ENCODE assay signal across 23 cellular contexts in the genomic region with DNA sequence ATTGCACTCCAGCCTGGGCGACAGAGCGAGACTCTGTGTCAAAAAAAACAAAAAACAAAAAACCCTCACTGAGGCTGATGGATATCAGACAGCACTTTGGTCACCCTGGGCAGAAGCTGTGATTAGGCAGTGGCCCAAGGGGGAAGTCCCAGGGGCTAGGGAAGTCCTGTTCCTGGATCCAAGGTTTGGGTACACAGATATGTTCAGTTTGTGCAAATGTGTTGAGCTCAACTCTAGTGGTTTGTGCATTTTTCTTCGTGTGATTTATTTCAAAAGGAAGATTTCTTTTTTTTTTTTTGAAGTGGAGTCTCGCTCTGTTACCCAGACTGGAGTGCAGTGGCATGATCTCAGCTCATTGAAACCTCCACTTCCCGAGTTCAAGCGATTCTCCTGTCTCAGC. TPM values are rescaled to one million over a fixed set of nuclear protein-coding genes. Genes with fewer than 3 reads are reported as not detected.
A peak's percentile ranks its signal among the peaks of the same experiment; 100 is the strongest.
DNase-seq lines count a peak whose midpoint lies in the region; FAIRE-seq and TF ChIP-seq lines count a peak whose summit lies in the region.
"Had no signal": no experiment of that assay in that cellular context is flagged by ENCODE, and none has a peak within 500 bp of the region (broad histone marks: within the 10 kb centered on the region; RNA-seq: fewer than 3 reads in every experiment).

No MANE protein-coding gene starts in this region.

- CTCF ChIA-PET in OCI-LY7 (lab: Charles Lee; ENCODE audit: unreplicated experiment), result interaction anchor here (0.6 to 2.3 kb wide), 5 partner anchors 10 to 217 kb away, joined by 3 to 8 read pairs (median 3); partner anchors contain the start of gene MEF2B
- CTCF ChIA-PET in endothelial cell of umbilical vein (lab: Charles Lee), result interaction anchor here (0.6 to 4.6 kb wide), 3 partner anchors 11 to 240 kb away, joined by 3 to 31 read pairs (median 23); no protein-coding TSS in a partner anchor

- H3K27ac ChIP-seq in DOHH2 (ENCODE audit: low read depth, low read length) (peak overlapping the region; percentile 97), Karpas-422 (ENCODE audit: low read length) (peak overlapping the region; percentile 99), OCI-LY7 (ENCODE audit: low read depth, low read length, poor library complexity, severe bottlenecking) (peak overlapping the region; percentile 98), endothelial cell of umbilical vein (ENCODE audit: insufficient read depth, low read depth, low read length) (no peak overlapping the region)
- H3K27ac ChIP-seq: A549, BLaER1, C4-2B had no signal

- no peak for TF ChIP-seq CTCF in DOHH2 (IDR thresholded peaks at IDR 0.05; ENCODE audit: low read depth, low read length, poor library complexity, severe bottlenecking)
- no peak for TF ChIP-seq CTCF in OCI-LY7 (conservative IDR thresholded peaks at IDR 0.05; ENCODE audit: low read length)
- TF ChIP-seq CTCF in endothelial cell of umbilical vein (IDR thresholded peaks at IDR 0.05; ENCODE audit: extremely low read depth in 1 of 2, insufficient read depth in 1 of 2, low read depth in 1 of 2, low read length in 2 of 2), result no peak

- H3K9me1 ChIP-seq in endothelial cell of umbilical vein (replicated peaks; ENCODE audit: control insufficient read depth, extremely low read depth, insufficient read depth, low read length), result no peaks in the 10 kb centered on the region

- DNase-seq in Karpas-422 (no peak), OCI-LY7 (ENCODE audit: low spot score) (peak; percentile 46), endothelial cell of umbilical vein (ENCODE audit: low read depth, low spot score) (no peak), SK-N-DZ (ENCODE audit: low spot score) (no peak), Kasumi-1 (lab: John Stamatoyannopoulos, UW) (no peak), midbrain (lab: John Stamatoyannopoulos, UW) (no peak)
- no peak for DNase-seq in stimulated activated CD4-positive, alpha-beta T cell treated with anti-CD3 and anti-CD28 coated beads, Interleukin-15, amount 100 ng/mL, for 24 hours
- DNase-seq: 8988T; ACHN; AML-193; Caco-2; CD4-positive, CD25-positive, alpha-beta regulatory T cell; CD8-positive, alpha-beta T cell; DMS153; DND-41; EL; GDM1; H9 had no signal

- BruUV-seq in OCI-LY7 (replicated peaks; lab: Mats Ljungman, UMichigan) (no TSS peak), endothelial cell of umbilical vein (replicated peaks; lab: Mats Ljungman, UMichigan) (no TSS peak)

- peaks cover 98% of the 10 kb centered on the region for H3K4me1 ChIP-seq in DOHH2 (ENCODE audit: control insufficient read depth, low read length)
- H3K4me1 ChIP-seq in Karpas-422 (ENCODE audit: low read length), result peaks cover 99% of the 10 kb centered on the region
- peaks cover 96% of the 10 kb centered on the region for H3K4me1 ChIP-seq in OCI-LY7 (ENCODE audit: insufficient read depth, low read length, poor library complexity, severe bottlenecking)
- no peaks in the 10 kb centered on the region for H3K4me1 ChIP-seq in endothelial cell of umbilical vein (ENCODE audit: control insufficient read depth, extremely low read depth, insufficient read depth, low read length)
- H3K4me1 ChIP-seq: A549, Caco-2 had no signal

- no peaks in the 10 kb centered on the region for H3K27me3 ChIP-seq in DOHH2 (ENCODE audit: control insufficient read depth, low read length)
- no peaks in the 10 kb centered on the region for H3K27me3 ChIP-seq in Karpas-422 (ENCODE audit: low read length)
- no peaks in the 10 kb centered on the region for H3K27me3 ChIP-seq in endothelial cell of umbilical vein (ENCODE audit: control insufficient read depth in 2 of 2, insufficient read depth in 2 of 2, low read length in 2 of 2)
- H3K27me3 ChIP-seq: BLaER1 had no signal

- H3K4me3 ChIP-seq in DOHH2 (ENCODE audit: low read length) (peak overlapping the region; percentile 67), Karpas-422 (ENCODE audit: low read length) (no peak overlapping the region), OCI-LY7 (ENCODE audit: low read depth, low read length, poor library complexity, severe bottlenecking) (peak overlapping the region; percentile 59), endothelial cell of umbilical vein (replicated peaks in 1 of 3; ENCODE audit: insufficient read depth in 1 of 3, low read depth in 1 of 3, low read length in 3 of 3) (no peak overlapping the region)
- H3K4me3 ChIP-seq: A549, BLaER1, GM23338 had no signal

- H3K9ac ChIP-seq in Karpas-422 (ENCODE audit: low read length), result peak overlapping the region; percentile 66
- no peak overlapping the region for H3K9ac ChIP-seq in endothelial cell of umbilical vein (replicated peaks; ENCODE audit: extremely low read depth, insufficient read depth, low read length)
- H3K9ac ChIP-seq: BLaER1 had no signal

- peaks cover 78% of the 10 kb centered on the region for H3K36me3 ChIP-seq in DOHH2 (ENCODE audit: control insufficient read depth, low read length)
- H3K36me3 ChIP-seq in Karpas-422 (ENCODE audit: insufficient read depth, low read length), result peaks cover 31% of the 10 kb centered on the region
- H3K36me3 ChIP-seq in OCI-LY7 (ENCODE audit: insufficient read depth, low read length), result peaks cover 66% of the 10 kb centered on the region
- H3K36me3 ChIP-seq in endothelial cell of umbilical vein (ENCODE audit: control insufficient read depth in 2 of 2, extremely low read depth in 1 of 2, insufficient read depth in 2 of 2, low read length in 2 of 2), result no peaks in the 10 kb centered on the region

- intact Hi-C loops in OCI-LY7 (cut with micrococcal nuclease; ENCODE audit: unreplicated experiment), result no loop called here
- intact Hi-C loops in endothelial cell of umbilical vein (cut with micrococcal nuclease), result no loop called here

- peaks cover 83% of the 10 kb centered on the region for H3K79me2 ChIP-seq in DOHH2 (ENCODE audit: control insufficient read depth, low read length)
- H3K79me2 ChIP-seq in Karpas-422 (ENCODE audit: low read length), result peaks cover 43% of the 10 kb centered on the region
- H3K79me2 ChIP-seq in OCI-LY7 (ENCODE audit: insufficient read depth, low read depth, low read length), result peaks cover 78% of the 10 kb centered on the region
- H3K79me2 ChIP-seq in endothelial cell of umbilical vein (ENCODE audit: control insufficient read depth, insufficient read depth, low read length), result no peaks in the 10 kb centered on the region

- H2AFZ ChIP-seq in Karpas-422 (ENCODE audit: low read length) (no peak overlapping the region), OCI-LY7 (ENCODE audit: low read length) (no peak overlapping the region), endothelial cell of umbilical vein (ENCODE audit: low read depth, low read length) (no peak overlapping the region)
- H2AFZ ChIP-seq: GM23338 had no signal

- H3K4me2 ChIP-seq in DOHH2 (ENCODE audit: low read length), result peak overlapping the region; percentile 91
- peak overlapping the region; percentile 62 for H3K4me2 ChIP-seq in Karpas-422 (ENCODE audit: low read depth, low read length, poor library complexity, severe bottlenecking)
- peak overlapping the region; percentile 89 for H3K4me2 ChIP-seq in OCI-LY7 (ENCODE audit: low read length)
- no peak overlapping the region for H3K4me2 ChIP-seq in endothelial cell of umbilical vein (ENCODE audit: insufficient read depth, low read length)
- H3K4me2 ChIP-seq: A549, BLaER1, GM23338 had no signal

- peak; percentile 59 for FAIRE-seq in endothelial cell of umbilical vein (lab: Jason Lieb, UNC)
- FAIRE-seq: A549 had no signal

- H4K20me1 ChIP-seq in DOHH2 (ENCODE audit: control insufficient read depth, insufficient read depth, low read depth, low read length) (no peaks in the 10 kb centered on the region), Karpas-422 (ENCODE audit: insufficient read depth, low read depth, low read length) (peaks cover 26% of the 10 kb centered on the region; the same call in 1 of the 2 replicates), OCI-LY7 (ENCODE audit: insufficient read depth, low read length) (no peaks in the 10 kb centered on the region), endothelial cell of umbilical vein (replicated peaks; ENCODE audit: control insufficient read depth, extremely low read depth, insufficient read depth, low read length) (no peaks in the 10 kb centered on the region)
- H4K20me1 ChIP-seq: BLaER1 had no signal

- dilution Hi-C loops in endothelial cell of umbilical vein (cut with MboI; ENCODE audit: extremely low pct_ligation_motif_present, low sequenced_read_pairs), result no loop called here

- no peaks in the 10 kb centered on the region for H3K9me2 ChIP-seq in DOHH2 (replicated peaks; ENCODE audit: control insufficient read depth, low read length)
- H3K9me2 ChIP-seq in Karpas-422 (replicated peaks; ENCODE audit: insufficient read depth, low read length), result no peaks in the 10 kb centered on the region
- H3K9me2 ChIP-seq in OCI-LY7 (ENCODE audit: insufficient read depth, low read length), result no peaks in the 10 kb centered on the region

- no peaks in the 10 kb centered on the region for H3K9me3 ChIP-seq in DOHH2 (ENCODE audit: control insufficient read depth, insufficient read depth, low read length)
- no peaks in the 10 kb centered on the region for H3K9me3 ChIP-seq in Karpas-422 (ENCODE audit: low read length)
- H3K9me3 ChIP-seq in OCI-LY7 (ENCODE audit: low read length), result no peaks in the 10 kb centered on the region
- no peaks in the 10 kb centered on the region for H3K9me3 ChIP-seq in endothelial cell of umbilical vein (replicated peaks; ENCODE audit: control insufficient read depth, insufficient read depth, low read length)
- H3K9me3 ChIP-seq: A549, BLaER1, Caco-2 had no signal

- POLR2A ChIA-PET in OCI-LY7 (lab: Charles Lee) (interaction anchor here (0.8 to 8.0 kb wide), 4 partner anchors 11 to 105 kb away, joined by 3 to 201 read pairs (median 8); partner anchors contain the start of gene MEF2B), endothelial cell of umbilical vein (lab: Charles Lee) (no interaction called here)

- TF ChIP-seq POLR2A in endothelial cell of umbilical vein (IDR thresholded peaks at IDR 0.05; ENCODE audit: low read depth, low read length), result no peak

- peaks cover 72% of the 10 kb centered on the region for H3F3A ChIP-seq in DOHH2 (ENCODE audit: control insufficient read depth, insufficient read depth)

RNA-seq across cellular contexts. Expression of gene MEF2B, which starts 12.3 kb away (rescaled TPM):
- total RNA-seq in Karpas-422 (2014; rRNA removed; shearing (Covaris generic); ENCODE audit: low replicate concordance), result 395 and 679 TPM in 2 replicates
- total RNA-seq in OCI-LY7 (2014; rRNA removed; shearing (Covaris generic)), result 175 and 201 TPM in 2 replicates
- total RNA-seq in OCI-LY7 (2022) (295 and 304 TPM in 2 replicates), endothelial cell of umbilical vein (1.2 and 1.3 TPM in 2 replicates)
- polyA plus RNA-seq in endothelial cell of umbilical vein, result 0.52 and 0.65 TPM in 2 replicates
- polyA plus RNA-seq in endothelial cell of umbilical vein (2011; cell fraction: cytosol; rRNA removed), result 0.21 and 0.49 TPM in 2 replicates
- polyA plus RNA-seq in endothelial cell of umbilical vein (2011; cell fraction: nucleus; rRNA removed), result 1.4 and 1.7 TPM in 2 replicates
- 0.48 and 0.86 TPM in 2 replicates for polyA plus RNA-seq in endothelial cell of umbilical vein (2012)
- not detected in 2 replicates for polyA minus RNA-seq in endothelial cell of umbilical vein
- not detected for polyA minus RNA-seq in endothelial cell of umbilical vein (2011; cell fraction: cytosol; rRNA and poly(A)+ RNA removed)
- 1.8 TPM in 1 of 2 replicates, not detected in the other for polyA minus RNA-seq in endothelial cell of umbilical vein (2011; cell fraction: nucleus; rRNA and poly(A)+ RNA removed)
- polyA plus RNA-seq in SK-N-DZ (2014; cell fraction: cytosol; rRNA removed), result 0.30 TPM in 1 of 2 replicates, not detected in the other
- 0.18 TPM in 1 of 2 replicates, not detected in the other for polyA plus RNA-seq in SK-N-DZ (2014; cell fraction: nucleus; rRNA removed)

RNA-seq across cellular contexts. Expression of gene TMEM161A, which starts 19.5 kb away (rescaled TPM):
- 24.9 and 58.5 TPM in 2 replicates for total RNA-seq in Karpas-422 (2014; rRNA removed; shearing (Covaris generic); ENCODE audit: low replicate concordance)
- 28.4 and 31.2 TPM in 2 replicates for total RNA-seq in OCI-LY7 (2014; rRNA removed; shearing (Covaris generic))
- 38.1 and 40.5 TPM in 2 replicates for total RNA-seq in OCI-LY7 (2022)
- total RNA-seq in endothelial cell of umbilical vein, result 23.3 and 24.1 TPM in 2 replicates
- polyA plus RNA-seq in endothelial cell of umbilical vein, result 54.9 and 72.6 TPM in 2 replicates
- 19.5 and 26.6 TPM in 2 replicates for polyA plus RNA-seq in endothelial cell of umbilical vein (2011; cell fraction: cytosol; rRNA removed)
- 54.4 and 60.6 TPM in 2 replicates for polyA plus RNA-seq in endothelial cell of umbilical vein (2011; cell fraction: nucleus; rRNA removed)
- 18.3 and 27.7 TPM in 2 replicates for polyA plus RNA-seq in endothelial cell of umbilical vein (2012)
- 26.5 and 33.3 TPM in 2 replicates for polyA minus RNA-seq in endothelial cell of umbilical vein
- 36.0 TPM for polyA minus RNA-seq in endothelial cell of umbilical vein (2011; cell fraction: cytosol; rRNA and poly(A)+ RNA removed)
- 15.0 and 20.1 TPM in 2 replicates for polyA minus RNA-seq in endothelial cell of umbilical vein (2011; cell fraction: nucleus; rRNA and poly(A)+ RNA removed)
- 31.6 and 33.6 TPM in 2 replicates for polyA plus RNA-seq in SK-N-DZ (2014; cell fraction: cytosol; rRNA removed)
- polyA plus RNA-seq in SK-N-DZ (2014; cell fraction: nucleus; rRNA removed), result 78.7 and 92.4 TPM in 2 replicates

RNA-seq across cellular contexts. Expression of gene BORCS8, which starts 34.1 kb away (rescaled TPM):
- 6.6 and 12.3 TPM in 2 replicates for total RNA-seq in Karpas-422 (2014; rRNA removed; shearing (Covaris generic); ENCODE audit: low replicate concordance)
- total RNA-seq in OCI-LY7 (2014; rRNA removed; shearing (Covaris generic)), result 31.0 and 39.8 TPM in 2 replicates
- total RNA-seq in OCI-LY7 (2022) (35.2 and 40.2 TPM in 2 replicates), endothelial cell of umbilical vein (35.6 and 45.8 TPM in 2 replicates)
- 37.4 and 49.7 TPM in 2 replicates for polyA plus RNA-seq in endothelial cell of umbilical vein
- 30.4 and 34.0 TPM in 2 replicates for polyA plus RNA-seq in endothelial cell of umbilical vein (2011; cell fraction: cytosol; rRNA removed)
- 27.2 and 27.9 TPM in 2 replicates for polyA plus RNA-seq in endothelial cell of umbilical vein (2011; cell fraction: nucleus; rRNA removed)
- polyA plus RNA-seq in endothelial cell of umbilical vein (2012), result 23.4 and 24.3 TPM in 2 replicates
- polyA minus RNA-seq in endothelial cell of umbilical vein, result 28.2 and 29.3 TPM in 2 replicates
- polyA minus RNA-seq in endothelial cell of umbilical vein (2011; cell fraction: cytosol; rRNA and poly(A)+ RNA removed), result 7.0 TPM
- polyA minus RNA-seq in endothelial cell of umbilical vein (2011; cell fraction: nucleus; rRNA and poly(A)+ RNA removed), result 11.6 and 18.9 TPM in 2 replicates
- 19.5 and 32.7 TPM in 2 replicates for polyA plus RNA-seq in SK-N-DZ (2014; cell fraction: cytosol; rRNA removed)
- polyA plus RNA-seq in SK-N-DZ (2014; cell fraction: nucleus; rRNA removed), result 22.7 and 25.5 TPM in 2 replicates

RNA-seq across cellular contexts. Expression of gene RFXANK, which starts 34.2 kb away (rescaled TPM):
- 170 and 176 TPM in 2 replicates for total RNA-seq in Karpas-422 (2014; rRNA removed; shearing (Covaris generic); ENCODE audit: low replicate concordance)
- 103 and 105 TPM in 2 replicates for total RNA-seq in OCI-LY7 (2014; rRNA removed; shearing (Covaris generic))
- total RNA-seq in OCI-LY7 (2022) (114 and 115 TPM in 2 replicates), endothelial cell of umbilical vein (105 and 118 TPM in 2 replicates)
- 124 and 146 TPM in 2 replicates for polyA plus RNA-seq in endothelial cell of umbilical vein
- polyA plus RNA-seq in endothelial cell of umbilical vein (2011; cell fraction: cytosol; rRNA removed), result 72.0 and 99.3 TPM in 2 replicates
- 138 and 160 TPM in 2 replicates for polyA plus RNA-seq in endothelial cell of umbilical vein (2011; cell fraction: nucleus; rRNA removed)
- polyA plus RNA-seq in endothelial cell of umbilical vein (2012), result 129 and 136 TPM in 2 replicates
- polyA minus RNA-seq in endothelial cell of umbilical vein, result 49.7 and 66.9 TPM in 2 replicates
- 47.1 TPM for polyA minus RNA-seq in endothelial cell of umbilical vein (2011; cell fraction: cytosol; rRNA and poly(A)+ RNA removed)
- polyA minus RNA-seq in endothelial cell of umbilical vein (2011; cell fraction: nucleus; rRNA and poly(A)+ RNA removed), result 33.6 and 44.3 TPM in 2 replicates
- polyA plus RNA-seq in SK-N-DZ (2014; cell fraction: cytosol; rRNA removed), result 52.7 and 64.4 TPM in 2 replicates
- 103 and 124 TPM in 2 replicates for polyA plus RNA-seq in SK-N-DZ (2014; cell fraction: nucleus; rRNA removed)

RNA-seq across cellular contexts. Expression of gene NR2C2AP, which starts 45.4 kb away (rescaled TPM):
- 6.9 and 21.4 TPM in 2 replicates for total RNA-seq in Karpas-422 (2014; rRNA removed; shearing (Covaris generic); ENCODE audit: low replicate concordance)
- total RNA-seq in OCI-LY7 (2014; rRNA removed; shearing (Covaris generic)), result 28.6 and 29.7 TPM in 2 replicates
- total RNA-seq in OCI-LY7 (2022) (21.2 and 27.3 TPM in 2 replicates), endothelial cell of umbilical vein (16.6 and 17.5 TPM in 2 replicates)
- 11.9 and 13.4 TPM in 2 replicates for polyA plus RNA-seq in endothelial cell of umbilical vein
- polyA plus RNA-seq in endothelial cell of umbilical vein (2011; cell fraction: cytosol; rRNA removed), result 15.6 and 18.1 TPM in 2 replicates
- 11.0 and 12.6 TPM in 2 replicates for polyA plus RNA-seq in endothelial cell of umbilical vein (2011; cell fraction: nucleus; rRNA removed)
- polyA plus RNA-seq in endothelial cell of umbilical vein (2012), result 12.9 and 13.6 TPM in 2 replicates
- 6.9 and 8.3 TPM in 2 replicates for polyA minus RNA-seq in endothelial cell of umbilical vein
- 8.1 TPM for polyA minus RNA-seq in endothelial cell of umbilical vein (2011; cell fraction: cytosol; rRNA and poly(A)+ RNA removed)
- polyA minus RNA-seq in endothelial cell of umbilical vein (2011; cell fraction: nucleus; rRNA and poly(A)+ RNA removed), result 2.5 and 2.8 TPM in 2 replicates
- polyA plus RNA-seq in SK-N-DZ (2014; cell fraction: cytosol; rRNA removed), result 45.5 and 49.9 TPM in 2 replicates
- 59.5 and 64.6 TPM in 2 replicates for polyA plus RNA-seq in SK-N-DZ (2014; cell fraction: nucleus; rRNA removed)

Comparison
In these comparisons a context has a peak if more than half of its experiments do, and no peak if none do; other contexts are left out.
1. H3K4me3 ChIP-seq: peak in DOHH2 (single experiment) and OCI-LY7 (single experiment); none in Karpas-422 (single experiment) and endothelial cell of umbilical vein (0 of 3).
2. RNA of gene MEF2B, which starts 12.3 kb away (total RNA-seq): 395 to 679 TPM in Karpas-422 and 175 to 304 TPM in OCI-LY7; 1.2 to 1.3 TPM in endothelial cell of umbilical vein; every median in the first group is over 10 times any median in the second.